In genomic region chr20:50415516-50416268, GRCh38 we compare ENCODE assay signal across 1 cellular context.
TF ChIP-seq lines count a peak whose summit lies in the region.

No MANE protein-coding gene starts in this region.

TF ChIP-seq in HepG2, 621 proteins besides CTCF, POLR2A, EP300 and RAD21 (continued from another document and continues in another):
- TF ChIP-seq E2F2 (CRISPR knock-in tag; IDR thresholded peaks at IDR 0.05; ENCODE audit: borderline replicate concordance), result no peak; the same call in 1 of the 2 replicates
- TF ChIP-seq JUN (CRISPR knock-in tag; IDR thresholded peaks at IDR 0.05), result no peak
- TF ChIP-seq ZBTB43 (CRISPR knock-in tag; conservative IDR thresholded peaks at IDR 0.05), result peak; percentile 74; the same call in 1 of the 2 replicates
- TF ChIP-seq DR1 (CRISPR knock-in tag; IDR thresholded peaks at IDR 0.05), result peak; percentile 82
- TF ChIP-seq POGZ (CRISPR knock-in tag; IDR thresholded peaks at IDR 0.05), result peak; percentile 11; the same call in 1 of the 2 replicates
- TF ChIP-seq EED (CRISPR knock-in tag; IDR thresholded peaks at IDR 0.05), result no peak
- no peak for TF ChIP-seq ZEB1 (IDR thresholded peaks at IDR 0.05; ENCODE audit: insufficient replicate concordance, low read depth)
- TF ChIP-seq CCDC6 (CRISPR knock-in tag; IDR thresholded peaks at IDR 0.05), result peak; percentile 40; the same call in 1 of the 2 replicates
- TF ChIP-seq HBP1 (CRISPR knock-in tag; IDR thresholded peaks at IDR 0.05; ENCODE audit: low read depth), result 0 out of 2 replicates have a peak, but pooled peaks have one; percentile 62
- no peak for TF ChIP-seq RAD51 (IDR thresholded peaks at IDR 0.05; ENCODE audit: borderline replicate concordance)
- TF ChIP-seq KLF11 (CRISPR knock-in tag; IDR thresholded peaks at IDR 0.05), result no peak; the same call in 1 of the 2 replicates
- no peak for TF ChIP-seq MBD4 (IDR thresholded peaks at IDR 0.05; ENCODE audit: borderline replicate concordance, low read length)
- peak; percentile 69; the same call in 1 of the 2 replicates for TF ChIP-seq GATAD2A (CRISPR knock-in tag; IDR thresholded peaks at IDR 0.05)
- TF ChIP-seq EZH2 (conservative IDR thresholded peaks at IDR 0.05; ENCODE audit: low read depth, low read length), result no peak
- TF ChIP-seq SP4 (CRISPR knock-in tag; IDR thresholded peaks at IDR 0.05), result peak; percentile 56; the same call in 1 of the 2 replicates
- peak; percentile 94 for TF ChIP-seq ZFY (CRISPR knock-in tag; IDR thresholded peaks at IDR 0.05)
- no peak for TF ChIP-seq MXD1 (CRISPR knock-in tag; IDR thresholded peaks at IDR 0.05)
- no peak for TF ChIP-seq RFX1 (IDR thresholded peaks at IDR 0.05)
- TF ChIP-seq ZNF430 (CRISPR knock-in tag; IDR thresholded peaks at IDR 0.05), result no peak; the same call in 1 of the 2 replicates
- TF ChIP-seq ZKSCAN5 (CRISPR knock-in tag; IDR thresholded peaks at IDR 0.05), result peak; percentile 69; the same call in 1 of the 2 replicates
- peak; percentile 71; the same call in 1 of the 2 replicates for TF ChIP-seq MED1 (CRISPR knock-in tag; IDR thresholded peaks at IDR 0.05)
- no peak for TF ChIP-seq ZNF101 (CRISPR knock-in tag; IDR thresholded peaks at IDR 0.05; ENCODE audit: borderline replicate concordance, low read depth)
- 0 out of 2 replicates have a peak, but pooled peaks have one; percentile 47 for TF ChIP-seq ISL2 (CRISPR knock-in tag; IDR thresholded peaks at IDR 0.05)
- no peak for TF ChIP-seq ZBTB26 (CRISPR knock-in tag; IDR thresholded peaks at IDR 0.05; ENCODE audit: borderline replicate concordance)
- TF ChIP-seq GATA4 (IDR thresholded peaks at IDR 0.05; ENCODE audit: borderline replicate concordance, low read depth), result no peak
- no peak for TF ChIP-seq NKX3-1 (CRISPR knock-in tag; IDR thresholded peaks at IDR 0.05)
- peak; percentile 65 for TF ChIP-seq HNRNPK (IDR thresholded peaks at IDR 0.05; ENCODE audit: low read depth, low read length, poor library complexity, severe bottlenecking)
- TF ChIP-seq NR2F2 (IDR thresholded peaks at IDR 0.05; ENCODE audit: borderline replicate concordance, low read depth), result peak; percentile 39; the same call in 1 of the 2 replicates
- no peak for TF ChIP-seq HNF4G (IDR thresholded peaks at IDR 0.05; ENCODE audit: borderline replicate concordance, low read depth, low read length)
- peak; percentile 15; the same call in 1 of the 2 replicates for TF ChIP-seq HNF4G (CRISPR knock-in tag; IDR thresholded peaks at IDR 0.05; ENCODE audit: borderline replicate concordance, low read depth)
- 0 out of 2 replicates have a peak, but pooled peaks have one; percentile 21 for TF ChIP-seq ZNF333 (CRISPR knock-in tag; IDR thresholded peaks at IDR 0.05; ENCODE audit: borderline replicate concordance)
- TF ChIP-seq ZNF33B (CRISPR knock-in tag; IDR thresholded peaks at IDR 0.05), result 0 out of 2 replicates have a peak, but pooled peaks have one; percentile 30
- TF ChIP-seq GMEB1 (CRISPR knock-in tag; IDR thresholded peaks at IDR 0.05; ENCODE audit: borderline replicate concordance), result peak; percentile 34; the same call in 1 of the 2 replicates
- TF ChIP-seq SALL1 (CRISPR knock-in tag; IDR thresholded peaks at IDR 0.05), result peak; percentile 81
- TF ChIP-seq ZBTB2 (CRISPR knock-in tag; IDR thresholded peaks at IDR 0.05; ENCODE audit: low read depth), result no peak
- TF ChIP-seq ZBTB8A (CRISPR knock-in tag; IDR thresholded peaks at IDR 0.05; ENCODE audit: borderline replicate concordance, low read depth), result no peak
- no peak for TF ChIP-seq U2AF2 (IDR thresholded peaks at IDR 0.05; ENCODE audit: low read depth, low read length)
- TF ChIP-seq REST (IDR thresholded peaks at IDR 0.05; ENCODE audit: borderline replicate concordance in 1 of 2, low read depth in 1 of 2, low read length in 2 of 2), result peak in 1 of 2 experiments; percentile 55; a peak in 1 of 4 replicates
- no peak for TF ChIP-seq ZNF816 (CRISPR knock-in tag; IDR thresholded peaks at IDR 0.05; ENCODE audit: borderline replicate concordance)
- TF ChIP-seq ZNF407 (CRISPR knock-in tag; IDR thresholded peaks at IDR 0.05; ENCODE audit: not compliant biosample characterization), result peak; percentile 46
